1 cellular context compared by ENCODE assay signal in genomic region chr7:48365010-48365409, GRCh38.
TF ChIP-seq lines count a peak whose summit lies in the region.

No MANE protein-coding gene starts in this region.

TF ChIP-seq in IMR-90, 13 proteins besides CTCF, POLR2A, EP300 and RAD21 (continued from another document):
- no peak for TF ChIP-seq BHLHE40 (IDR thresholded peaks at IDR 0.05; ENCODE audit: low read depth, low read length)
